Comparison of ENCODE assay signal across 22 cellular contexts in genomic region chr5:11311731-11312130, GRCh38.
DNase-seq lines count a peak whose midpoint lies in the region; ATAC-seq, FAIRE-seq and TF ChIP-seq lines count a peak whose summit lies in the region.
"Had no signal": no experiment of that assay in that cellular context is flagged by ENCODE, and none has a peak within 500 bp of the region (broad histone marks: within the 10 kb centered on the region; RNA-seq: fewer than 3 reads in every experiment).

No MANE protein-coding gene starts in this region.

- ATAC-seq in stimulated activated naive CD8-positive, alpha-beta T cell treated with anti-CD3 and anti-CD28 coated beads, Interleukin-15, amount 100 ng/mL, for 72 hours = peak; percentile 43
- ATAC-seq in stimulated activated naive CD8-positive, alpha-beta T cell treated with anti-CD3 and anti-CD28 coated beads, Interleukin-15, Interleukin-2, amounts not matched to agents 100 U/mL and 50 U/mL, for 24 hours = no peak
- no peak for ATAC-seq in GM19467 (IDR thresholded peaks at IDR 0.05; ENCODE audit: unreplicated experiment)
- ATAC-seq: HepG2 had no signal

- no peak for TF ChIP-seq POLR2A in H1 (IDR thresholded peaks at IDR 0.05; ENCODE audit: control extremely low read depth in 1 of 2, low read depth in 2 of 2, low read length in 2 of 2)
- TF ChIP-seq POLR2A in stomach (IDR thresholded peaks at IDR 0.05) = no peak

- no peaks in the 10 kb centered on the region for H3K4me1 Mint-ChIP-seq in stimulated activated naive CD8-positive, alpha-beta T cell treated with anti-CD3 and anti-CD28 coated beads, Interleukin-15, amount 100 ng/mL, for 72 hours

- H3K27me3 ChIP-seq in H1 (replicated peaks in 1 of 4; ENCODE audit: control insufficient read depth in 3 of 4, extremely low read depth in 1 of 4, insufficient read depth in 3 of 4, low read length in 3 of 4) (no peaks in the 10 kb centered on the region), trophoblast cell (ENCODE audit: insufficient read depth, low read length) (no peaks in the 10 kb centered on the region), stomach (no peaks in the 10 kb centered on the region)

- intact Hi-C loops in stomach (cut with DNase I; ENCODE audit: low total_unique reads) = no loop called here

- no peaks in the 10 kb centered on the region for H3K27me3 Mint-ChIP-seq in stimulated activated naive CD8-positive, alpha-beta T cell treated with anti-CD3 and anti-CD28 coated beads, Interleukin-15, amount 100 ng/mL, for 72 hours
- H3K27me3 Mint-ChIP-seq: CD4-positive, alpha-beta T cell had no signal

- H3K56ac ChIP-seq in H1 (replicated peaks; ENCODE audit: insufficient read length, low read depth, low read length) = no peak overlapping the region

- H3K27ac ChIP-seq in H1 (ENCODE audit: low read depth, low read length) (no peak overlapping the region), trophoblast cell (ENCODE audit: low read depth, low read length) (no peak overlapping the region), stomach (no peak overlapping the region)
- H3K27ac ChIP-seq: 22Rv1, A549, C4-2B had no signal

- CTCF ChIA-PET in H1 (lab: Charles Lee; ENCODE audit: partially characterized antibody) = no interaction called here

- H2AFZ ChIP-seq in H1 (ENCODE audit: low read length) (no peak overlapping the region), trophoblast cell (ENCODE audit: insufficient read depth, low read length, poor library complexity) (no peak overlapping the region)

- H2BK5ac ChIP-seq in H1 (ENCODE audit: low read depth, low read length) = no peak overlapping the region
- no peak overlapping the region for H2BK5ac ChIP-seq in trophoblast cell (ENCODE audit: low read depth, low read length, poor library complexity)

- H3K4ac ChIP-seq in H1 (replicated peaks; ENCODE audit: insufficient read length, low read depth, low read length) (no peak overlapping the region), trophoblast cell (ENCODE audit: low read depth, low read length) (no peak overlapping the region)

- H4K20me1 ChIP-seq in H1 (replicated peaks in 1 of 2; ENCODE audit: control insufficient read depth in 1 of 2, insufficient read depth in 2 of 2, low read length in 2 of 2) = peaks cover 0 to 4% of the 10 kb centered on the region in 2 experiments

- H4K8ac ChIP-seq in H1 (ENCODE audit: extremely low read depth, insufficient read depth, low read length) (no peak overlapping the region), trophoblast cell (ENCODE audit: low read depth, low read length) (no peak overlapping the region)

- no peak overlapping the region for H2BK20ac ChIP-seq in H1 (ENCODE audit: low read length)

- no peaks in the 10 kb centered on the region for H3K9me3 Mint-ChIP-seq in stimulated activated naive CD8-positive, alpha-beta T cell treated with anti-CD3 and anti-CD28 coated beads, Interleukin-15, amount 100 ng/mL, for 72 hours
- H3K9me3 Mint-ChIP-seq: CD4-positive, alpha-beta T cell had no signal

- peak overlapping the region; percentile 68 for H2BK12ac ChIP-seq in H1 (ENCODE audit: low read depth, low read length)
- H2BK12ac ChIP-seq in trophoblast cell (ENCODE audit: low read length) = no peak overlapping the region

- H4K5ac ChIP-seq in H1 (ENCODE audit: insufficient read length, low read depth, low read length) = no peak overlapping the region

- H3K4me3 Mint-ChIP-seq in stimulated activated naive CD8-positive, alpha-beta T cell treated with anti-CD3 and anti-CD28 coated beads, Interleukin-15, amount 100 ng/mL, for 72 hours = no peak overlapping the region
- H3K4me3 Mint-ChIP-seq: CD4-positive, alpha-beta T cell had no signal

- no peak overlapping the region for H3K27ac Mint-ChIP-seq in stimulated activated naive CD8-positive, alpha-beta T cell treated with anti-CD3 and anti-CD28 coated beads, Interleukin-15, amount 100 ng/mL, for 72 hours
- H3K27ac Mint-ChIP-seq: CD4-positive, alpha-beta T cell had no signal

- DNase-seq in stimulated activated naive CD8-positive, alpha-beta T cell treated with anti-CD3 and anti-CD28 coated beads, Interleukin-15, amount 100 ng/mL, for 72 hours = no peak
- no peak for DNase-seq in stimulated activated naive CD8-positive, alpha-beta T cell treated with anti-CD3 and anti-CD28 coated beads, Interleukin-15, Interleukin-2, amounts not matched to agents 100 U/mL and 50 U/mL, for 24 hours
- DNase-seq in H1 (ENCODE audit: low read depth in 1 of 2, low spot score in 2 of 2) (no peak), trophoblast cell (no peak), urothelium cell line (ENCODE audit: low spot score) (no peak), stomach (no peak), NCI-H1417 (lab: John Stamatoyannopoulos, UW) (no peak)
- DNase-seq: AML-193; Caco-2; CD4-positive, alpha-beta T cell; DMS153; DMS79; GDM1; HCEC 1CT had no signal

- H3K23ac ChIP-seq in H1 (ENCODE audit: insufficient read length) (no peak overlapping the region), trophoblast cell (ENCODE audit: low read length) (no peak overlapping the region)

- H2AK5ac ChIP-seq in H1 (ENCODE audit: low read depth, low read length) (no peak overlapping the region), trophoblast cell (ENCODE audit: low read length) (no peak overlapping the region)

- 89 to 100% methylated on average over 3 of the region's 3 CpGs for WGBS in H1 (ENCODE audit: extremely low coverage in 1 of 2, insufficient coverage in 1 of 2, insufficient read length in 1 of 2, insufficient replicate concordance in 2 of 2, low coverage in 1 of 2, low lambda C conversion rate in 2 of 2, missing lambda C conversion rate in 1 of 2), 2 experiments
- WGBS in trophoblast cell (ENCODE audit: extremely low coverage, insufficient coverage, insufficient read length) = 100% methylated on average over 3 of the region's 3 CpGs
- 91 to 100% (median 96%) methylated on average over 3 of the region's 3 CpGs for WGBS in stomach, 5 donors

- H2BK15ac ChIP-seq in H1 (ENCODE audit: low read length) = no peak overlapping the region

- no peak overlapping the region for H3K4me3 ChIP-seq in H1 (ENCODE audit: extremely low read depth in 1 of 4, insufficient read depth in 2 of 4, low read depth in 3 of 4, low read length in 4 of 4)
- peak overlapping the region; percentile 44 for H3K4me3 ChIP-seq in trophoblast cell (ENCODE audit: low read depth, low read length)
- H3K4me3 ChIP-seq in stomach = no peak overlapping the region
- H3K4me3 ChIP-seq: A549 had no signal

- H3K14ac ChIP-seq in H1 (ENCODE audit: insufficient read length) = peak overlapping the region; percentile 77
- H3K14ac ChIP-seq in trophoblast cell (ENCODE audit: low read length) = no peak overlapping the region

- TF ChIP-seq RAD21 in H1 (IDR thresholded peaks at IDR 0.05 in 1 of 2, conservative IDR thresholded peaks at IDR 0.05 in 1 of 2; ENCODE audit: low read depth in 2 of 2, low read length in 2 of 2) = no peak

- TF ChIP-seq EP300 in H1 (IDR thresholded peaks at IDR 0.05; ENCODE audit: borderline replicate concordance in 1 of 2, low read depth in 2 of 2, low read length in 2 of 2) (no peak), stomach (IDR thresholded peaks at IDR 0.05) (no peak)

- H3K4me2 ChIP-seq in H1 (ENCODE audit: insufficient read depth in 1 of 2, low read depth in 2 of 2, low read length in 2 of 2) (no peak overlapping the region), trophoblast cell (ENCODE audit: low read length) (no peak overlapping the region)
- H3K4me2 ChIP-seq: A549 had no signal

- POLR2A ChIA-PET in H1 (lab: Charles Lee; ENCODE audit: partially characterized antibody) = no interaction called here

- H3K79me1 ChIP-seq in H1 (ENCODE audit: low read depth, low read length) = no peaks in the 10 kb centered on the region
- no peaks in the 10 kb centered on the region for H3K79me1 ChIP-seq in trophoblast cell (ENCODE audit: low read length)

- H3K4me1 ChIP-seq in H1 (replicated peaks in 1 of 4; ENCODE audit: control insufficient read depth in 3 of 4, insufficient read depth in 4 of 4, low read length in 3 of 4) (0 out of 7 replicates have a peak, but pooled peaks cover 0 to under 1% (median 0%) of the 10 kb centered on the region in 4 experiments), trophoblast cell (ENCODE audit: control insufficient read depth in 1 of 2, insufficient read depth in 2 of 2, low read length in 2 of 2) (no peaks in the 10 kb centered on the region), stomach (no peaks in the 10 kb centered on the region)
- H3K4me1 ChIP-seq: A549 had no signal

- H3K9ac ChIP-seq in H1 (replicated peaks in 1 of 4; ENCODE audit: extremely low read depth in 1 of 4, low read depth in 3 of 4, low read length in 3 of 4) (no peak overlapping the region), trophoblast cell (ENCODE audit: low read length) (no peak overlapping the region)

- no peak overlapping the region for H3K18ac ChIP-seq in H1 (ENCODE audit: extremely low read depth, low read length)
- H3K18ac ChIP-seq in trophoblast cell (ENCODE audit: low read length) = no peak overlapping the region

- H4K91ac ChIP-seq in H1 (replicated peaks; ENCODE audit: insufficient read length, low read length) = no peak overlapping the region
- H4K91ac ChIP-seq in trophoblast cell (ENCODE audit: low read depth, low read length) = no peak overlapping the region

- H3K9me3 ChIP-seq in H1 (ENCODE audit: insufficient read depth in 2 of 2, low read depth in 1 of 2, low read length in 1 of 2) = no peaks in the 10 kb centered on the region
- H3K9me3 ChIP-seq in trophoblast cell (ENCODE audit: insufficient read depth, low read depth, low read length) = no peaks in the 10 kb centered on the region
- no peaks in the 10 kb centered on the region for H3K9me3 ChIP-seq in stomach
- H3K9me3 ChIP-seq: A549, Caco-2 had no signal

- FAIRE-seq in H1 (lab: Jason Lieb, UNC) (no peak), urothelium cell line (lab: Jason Lieb, UNC) (peak; percentile 98)
- FAIRE-seq: A549, D721Med, GM12892, GM18507, HepG2 had no signal

- H2BK120ac ChIP-seq in H1 (replicated peaks; ENCODE audit: low read depth, low read length) (no peak overlapping the region), trophoblast cell (ENCODE audit: insufficient read depth, low read length, poor library complexity) (no peak overlapping the region)

- H3K23me2 ChIP-seq in H1 (ENCODE audit: low read depth, low read length) = peaks cover 14% of the 10 kb centered on the region; the same call in 1 of the 2 replicates

- H3K79me2 ChIP-seq in H1 (ENCODE audit: control insufficient read depth in 1 of 2, insufficient read depth in 2 of 2, low read length in 2 of 2) (no peaks in the 10 kb centered on the region), trophoblast cell (ENCODE audit: control insufficient read depth, insufficient read depth, low read length, poor library complexity) (no peaks in the 10 kb centered on the region)

- H3K36me3 ChIP-seq in H1 (ENCODE audit: control insufficient read depth in 2 of 4, insufficient read depth in 4 of 4, low read length in 3 of 4) = no peaks in the 10 kb centered on the region
- H3K36me3 ChIP-seq in trophoblast cell (ENCODE audit: control insufficient read depth in 1 of 2, insufficient read depth in 2 of 2, low read length in 2 of 2) = no peaks in the 10 kb centered on the region
- no peaks in the 10 kb centered on the region for H3K36me3 ChIP-seq in stomach

- TF ChIP-seq CTCF in H1 (IDR thresholded peaks at IDR 0.05; ENCODE audit: control extremely low read depth in 1 of 3, insufficient read depth in 1 of 3, low read depth in 1 of 3, low read length in 3 of 3) (no peak), stomach (IDR thresholded peaks at IDR 0.05) (no peak)

- H4K12ac ChIP-seq in trophoblast cell (ENCODE audit: low read depth, low read length) = no peak overlapping the region

TF ChIP-seq in H1, 55 proteins besides CTCF, POLR2A, EP300 and RAD21 (continues in another document):
- no peak for TF ChIP-seq TEAD4 (IDR thresholded peaks at IDR 0.05; ENCODE audit: low read depth, low read length)
